Comparison of ENCODE assay signal across 16 cellular contexts in the genomic region with DNA sequence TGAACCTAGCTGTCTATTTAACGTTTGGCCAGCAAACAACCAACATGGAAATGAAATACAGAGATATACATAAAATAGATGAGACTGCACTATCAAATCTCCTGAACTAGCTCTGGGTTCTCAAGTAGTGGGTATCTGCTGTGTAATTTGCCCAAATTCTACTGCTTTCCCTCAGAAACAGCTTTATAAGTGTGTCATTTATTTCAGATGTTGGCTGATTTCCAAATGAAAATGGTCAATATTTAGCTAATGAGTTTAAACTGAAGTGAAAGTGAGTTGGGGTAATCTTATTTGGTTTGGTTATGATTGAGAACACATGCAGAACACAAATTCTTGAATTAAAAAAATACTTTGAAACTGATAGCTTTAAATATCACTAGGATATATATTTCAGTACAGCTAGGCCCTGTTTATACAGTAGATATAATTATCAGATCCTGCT.
DNase-seq lines count a peak whose midpoint lies in the region; ATAC-seq and TF ChIP-seq lines count a peak whose summit lies in the region.
"Had no signal": no experiment of that assay in that cellular context is flagged by ENCODE, and none has a peak within 500 bp of the region (broad histone marks: within the 10 kb centered on the region; RNA-seq: fewer than 3 reads in every experiment).

No MANE protein-coding gene starts in this region.

- H3K9ac ChIP-seq in adipocyte (ENCODE audit: low read length) = no peak overlapping the region

- H3K4me3 ChIP-seq in adipocyte (ENCODE audit: low read length) (no peak overlapping the region), hepatocyte (no peak overlapping the region), uterus (no peak overlapping the region), coronary artery (no peak overlapping the region)
- H3K4me3 ChIP-seq: A549 had no signal

- no peaks in the 10 kb centered on the region for H3K9me2 ChIP-seq in hepatocyte (replicated peaks; ENCODE audit: insufficient read depth)

- no peak overlapping the region for H2AFZ ChIP-seq in hepatocyte

- H3K4me2 ChIP-seq in hepatocyte = no peak overlapping the region
- H3K4me2 ChIP-seq: A549 had no signal

- DNase-seq in SK-N-DZ (ENCODE audit: low spot score) (peak; percentile 4), adipocyte (ENCODE audit: low read depth) (peak; percentile 21), hepatocyte (ENCODE audit: low spot score) (no peak), uterus (no peak), coronary artery (ENCODE audit: low spot score) (no peak), cortex of kidney (lab: John Stamatoyannopoulos, UW) (no peak)
- DNase-seq: Caco-2; CD8-positive, alpha-beta T cell; DND-41; GDM1; HCEC 1CT; HFFc6 had no signal

- no peaks in the 10 kb centered on the region for H3K79me2 ChIP-seq in hepatocyte

- no peaks in the 10 kb centered on the region for H4K20me1 ChIP-seq in hepatocyte (ENCODE audit: insufficient read depth, poor library complexity, severe bottlenecking)

- intact Hi-C loops in uterus (cut with DNase I; ENCODE audit: low total_unique reads) = no loop called here

- peak overlapping the region; percentile 15 for H3K27ac ChIP-seq in hepatocyte
- peak overlapping the region; percentile 56 to 63 for H3K27ac ChIP-seq in uterus
- H3K27ac ChIP-seq in coronary artery = peak overlapping the region in 1 of 2 donors; percentile 62
- H3K27ac ChIP-seq: A549, HL-60 had no signal

- no peaks in the 10 kb centered on the region for H3K27me3 ChIP-seq in adipocyte (replicated peaks; ENCODE audit: control insufficient read depth, insufficient read depth, low read length)
- H3K27me3 ChIP-seq in hepatocyte = no peaks in the 10 kb centered on the region
- no peaks in the 10 kb centered on the region for H3K27me3 ChIP-seq in uterus

- TF ChIP-seq CTCF in hepatocyte (IDR thresholded peaks at IDR 0.05; ENCODE audit: poor library complexity) (no peak), uterus (IDR thresholded peaks at IDR 0.05) (no peak), coronary artery (IDR thresholded peaks at IDR 0.05) (no peak)

- WGBS in hepatocyte (ENCODE audit: low lambda C conversion rate, missing lambda C conversion rate) = 53% methylated on average over 1 of the region's 1 CpG

- peaks cover 24% of the 10 kb centered on the region for H3K4me1 ChIP-seq in adipocyte (ENCODE audit: control insufficient read depth, insufficient read depth, low read length)
- H3K4me1 ChIP-seq in hepatocyte (ENCODE audit: insufficient read depth) = no peaks in the 10 kb centered on the region
- no peaks in the 10 kb centered on the region for H3K4me1 ChIP-seq in uterus
- H3K4me1 ChIP-seq: A549, Caco-2 had no signal

- H3K9me3 ChIP-seq in adipocyte (ENCODE audit: control insufficient read depth, low read length) = no peaks in the 10 kb centered on the region
- H3K9me3 ChIP-seq in hepatocyte (ENCODE audit: low read depth) = no peaks in the 10 kb centered on the region
- H3K9me3 ChIP-seq in uterus = no peaks in the 10 kb centered on the region
- H3K9me3 ChIP-seq: A549, Caco-2 had no signal

- no peak for ATAC-seq in HG03139 (IDR thresholded peaks at IDR 0.05; ENCODE audit: unreplicated experiment)
- no peak for ATAC-seq in GM21737 (IDR thresholded peaks at IDR 0.05; ENCODE audit: unreplicated experiment)
- ATAC-seq: A549; CD8-positive, alpha-beta T cell had no signal

- no peak for TF ChIP-seq POLR2A in uterus (IDR thresholded peaks at IDR 0.05)

- H3K36me3 ChIP-seq in adipocyte (ENCODE audit: control insufficient read depth, insufficient read depth, low read length, severe bottlenecking) (no peaks in the 10 kb centered on the region), hepatocyte (replicated peaks; ENCODE audit: insufficient read depth, low read depth) (no peaks in the 10 kb centered on the region), uterus (no peaks in the 10 kb centered on the region)

Comparison
In these comparisons a context has a peak if more than half of its experiments do, and no peak if none do; other contexts are left out.
1. DNase-seq: peak in SK-N-DZ (single experiment) and adipocyte (single experiment); none in hepatocyte (single experiment), uterus (0 of 2), coronary artery (single experiment) and cortex of kidney (single experiment).